Comparison of ENCODE assay signal across 11 cellular contexts in genomic region chr5:26009742-26010141, GRCh38.
A peak's percentile ranks its signal among the peaks of the same experiment; 100 is the strongest.
DNase-seq lines count a peak whose midpoint lies in the region; ATAC-seq and TF ChIP-seq lines count a peak whose summit lies in the region.
"Had no signal": no experiment of that assay in that cellular context is flagged by ENCODE, and none has a peak within 500 bp of the region (broad histone marks: within the 10 kb centered on the region; RNA-seq: fewer than 3 reads in every experiment).

No MANE protein-coding gene starts in this region.

- H2AFZ ChIP-seq in hepatocyte, result no peak overlapping the region

- no peaks in the 10 kb centered on the region for H4K20me1 ChIP-seq in hepatocyte (ENCODE audit: insufficient read depth, poor library complexity, severe bottlenecking)

- no peaks in the 10 kb centered on the region for H3K9me3 ChIP-seq in hepatocyte (ENCODE audit: low read depth)
- H3K9me3 ChIP-seq: thoracic aorta had no signal

- no peaks in the 10 kb centered on the region for H3K9me2 ChIP-seq in hepatocyte (replicated peaks; ENCODE audit: insufficient read depth)

- intact Hi-C loops in sciatic nerve (cut with DNase I), result no loop called here

- no peak overlapping the region for H3K4me2 ChIP-seq in hepatocyte

- H3K4me1 ChIP-seq in hepatocyte (ENCODE audit: insufficient read depth), result no peaks in the 10 kb centered on the region

- H3K27ac ChIP-seq in hepatocyte, result no peak overlapping the region
- H3K27ac ChIP-seq: thoracic aorta had no signal

- H3K79me2 ChIP-seq in hepatocyte, result no peaks in the 10 kb centered on the region

- no peaks in the 10 kb centered on the region for H3K27me3 ChIP-seq in hepatocyte

- H3K36me3 ChIP-seq in hepatocyte (replicated peaks; ENCODE audit: insufficient read depth, low read depth), result no peaks in the 10 kb centered on the region
- H3K36me3 ChIP-seq: thoracic aorta had no signal

- DNase-seq in HT-29 (ENCODE audit: low spot score), result peak; percentile 56
- DNase-seq in SK-MEL-5 (ENCODE audit: low read depth, low spot score), result peak; percentile 88
- DNase-seq in hepatocyte (ENCODE audit: low spot score), result peak; percentile 39
- peak; percentile 61 for DNase-seq in sciatic nerve (ENCODE audit: low spot score)
- DNase-seq in NCI-H187 treated with DMSO at 0.1 percent for 48 hours (lab: John Stamatoyannopoulos, UW), result no peak
- DNase-seq in stimulated activated naive CD4-positive, alpha-beta T cell treated with Interleukin-2 at 50 U/mL for 16 hours (lab: John Stamatoyannopoulos, UW), result no peak
- DNase-seq: activated gamma-delta T cell treated with Interleukin-2 at 50 U/mL for 16 hours, NCI-H1436, NCI-H774 had no signal

- peak; percentile 42 for ATAC-seq in sciatic nerve
- ATAC-seq in HG02678 (IDR thresholded peaks at IDR 0.05; ENCODE audit: unreplicated experiment), result no peak

- WGBS in hepatocyte (ENCODE audit: low lambda C conversion rate, missing lambda C conversion rate), result 9% methylated on average over 6 of the region's 6 CpGs

- no peak overlapping the region for H3K4me3 ChIP-seq in hepatocyte
- H3K4me3 ChIP-seq: thoracic aorta had no signal

- peak; percentile 51 for TF ChIP-seq CTCF in hepatocyte (IDR thresholded peaks at IDR 0.05; ENCODE audit: poor library complexity)

- in situ Hi-C loops in SK-MEL-5 (cut with HindIII; ENCODE audit: low pct_unique_long_range_greater_than_20kb, low sequenced_read_pairs), result no loop called here

Comparison
In these comparisons a context has a peak if more than half of its experiments do, and no peak if none do; other contexts are left out.
1. DNase-seq: peak in HT-29 (single experiment), SK-MEL-5 (single experiment), hepatocyte (single experiment) and sciatic nerve (single experiment); none in NCI-H187 treated with DMSO at 0.1 percent for 48 hours (single experiment) and stimulated activated naive CD4-positive, alpha-beta T cell treated with Interleukin-2 at 50 U/mL for 16 hours (single experiment).